ENCODE assay signal across 7 cellular contexts in genomic region chr19:42402376-42403116, GRCh38. TPM values are rescaled to one million over a fixed set of nuclear protein-coding genes. Genes with fewer than 3 reads are reported as not detected.
A peak's percentile ranks its signal among the peaks of the same experiment; 100 is the strongest.
DNase-seq lines count a peak whose midpoint lies in the region; ATAC-seq and TF ChIP-seq lines count a peak whose summit lies in the region.

No MANE protein-coding gene starts in this region.

- DNase-seq in H7 (peak; percentile 74), PC-3 (no peak), esophagus muscularis mucosa (ENCODE audit: extremely low spot score) (no peak), retinal pigment epithelial cell (ENCODE audit: low read depth) (no peak), retina (no peak), Ammon's horn (ENCODE audit: low spot score) (no peak)

- no TSS peak for BruUV-seq in PC-3 (replicated peaks; lab: Mats Ljungman, UMichigan)

- H3K4me1 ChIP-seq in PC-3 (ENCODE audit: insufficient read depth, low read length) (peaks cover 4% of the 10 kb centered on the region), esophagus muscularis mucosa (peaks cover 18 to 31% (median 26%) of the 10 kb centered on the region in 4 donors)

- H3K9ac ChIP-seq in PC-3 (ENCODE audit: low read length), result peak overlapping the region; percentile 59

- POLR2A ChIA-PET in PC-3 (lab: Charles Lee; ENCODE audit: unreplicated experiment), result interaction anchor here (0.7 kb wide), 1 partner anchor 532 kb away, joined by 4 read pairs; no protein-coding TSS in a partner anchor

- no peaks in the 10 kb centered on the region for H3F3A ChIP-seq in PC-3 (ENCODE audit: low read length, unreplicated experiment)

- no peak for ATAC-seq in PC-3
- ATAC-seq in HG03342 (IDR thresholded peaks at IDR 0.05; ENCODE audit: unreplicated experiment), result no peak

- H4K20me1 ChIP-seq in PC-3 (ENCODE audit: low read length), result no peaks in the 10 kb centered on the region

- H3K4me3 ChIP-seq in H7 (ENCODE audit: insufficient read depth, low read depth, low read length) (peak overlapping the region; percentile 64), PC-3 (ENCODE audit: low read length) (peak overlapping the region; percentile 80), esophagus muscularis mucosa (peak overlapping the region; percentile 69 to 73 (median 70)), retinal pigment epithelial cell (ENCODE audit: low read length) (peak overlapping the region; percentile 48)

- no peak overlapping the region for H3K27ac ChIP-seq in PC-3 (ENCODE audit: low read length)
- H3K27ac ChIP-seq in esophagus muscularis mucosa (replicated peaks in 1 of 4), result peak overlapping the region in 3 of 4 donors; percentile 59 to 75 (median 72)

- H2AFZ ChIP-seq in PC-3 (ENCODE audit: low read length), result peak overlapping the region; percentile 81; the same call in 1 of the 2 replicates

- H3K9me3 ChIP-seq in PC-3 (ENCODE audit: low read length), result no peaks in the 10 kb centered on the region
- H3K9me3 ChIP-seq in esophagus muscularis mucosa, result no peaks in the 10 kb centered on the region

- WGBS in esophagus muscularis mucosa, result 57% methylated on average over 23 of the region's 34 CpGs

- intact Hi-C loops in PC-3 (cut with micrococcal nuclease), result no loop called here
- intact Hi-C loops in esophagus muscularis mucosa (cut with DNase I), result no loop called here

- no peak for TF ChIP-seq POLR2A in esophagus muscularis mucosa (IDR thresholded peaks at IDR 0.05; ENCODE audit: low read depth)

- no peaks in the 10 kb centered on the region for H3K9me2 ChIP-seq in PC-3 (replicated peaks; ENCODE audit: low read length)

- H3K79me2 ChIP-seq in PC-3 (ENCODE audit: low read length), result peaks cover 5% of the 10 kb centered on the region

- H3K27me3 ChIP-seq in H7 (ENCODE audit: control insufficient read depth, insufficient read depth, low read length) (peaks cover 10% of the 10 kb centered on the region), PC-3 (ENCODE audit: low read length) (no peaks in the 10 kb centered on the region), esophagus muscularis mucosa (no peaks in the 10 kb centered on the region)

- CTCF ChIA-PET in PC-3 (lab: Charles Lee), result no interaction called here

- H3K4me2 ChIP-seq in PC-3 (ENCODE audit: low read length), result peak overlapping the region; percentile 92

- TF ChIP-seq EP300 in esophagus muscularis mucosa (IDR thresholded peaks at IDR 0.05), result no peak

- peaks cover 1% of the 10 kb centered on the region for H3K36me3 ChIP-seq in H7 (replicated peaks; ENCODE audit: control insufficient read depth, insufficient read depth, low read length)
- H3K36me3 ChIP-seq in PC-3 (ENCODE audit: low read depth, low read length), result no peaks in the 10 kb centered on the region
- peaks cover 0 to 40% (median 9%) of the 10 kb centered on the region in 4 donors for H3K36me3 ChIP-seq in esophagus muscularis mucosa

- TF ChIP-seq CTCF in PC-3 (conservative IDR thresholded peaks at IDR 0.05; ENCODE audit: low read depth, low read length) (no peak), esophagus muscularis mucosa (IDR thresholded peaks at IDR 0.05) (no peak), retinal pigment epithelial cell (conservative IDR thresholded peaks at IDR 0.05; ENCODE audit: low read depth, low read length) (no peak)

RNA-seq across cellular contexts. Expression of gene CNFN, which starts 12.4 kb away (rescaled TPM):
- total RNA-seq in H7 (2014; rRNA removed; shearing (Covaris generic)), result 7.8 and 11.5 TPM in 2 replicates
- total RNA-seq in PC-3 (2014; rRNA removed) (4.1 and 4.5 TPM in 2 replicates), esophagus muscularis mucosa (1 to 10 TPM in 1 of 4 donors, under 1 TPM in 1, not detected in 2; 0.92 to 2.5 TPM)

RNA-seq across cellular contexts. Expression of gene LIPE, which starts 24.6 kb away (rescaled TPM):
- total RNA-seq in H7 (2014; rRNA removed; shearing (Covaris generic)), result 7.5 and 8.2 TPM in 2 replicates
- total RNA-seq in PC-3 (2014; rRNA removed), result 2.1 and 3.7 TPM in 2 replicates
- 10 to 100 TPM in 1 of 4 donors, 1 to 10 TPM in 3; 3.6 to 10.6 (median 5.9) TPM for total RNA-seq in esophagus muscularis mucosa

RNA-seq across cellular contexts. Expression of gene CXCL17, which starts 40.2 kb away (rescaled TPM):
- not detected in 2 replicates for total RNA-seq in H7 (2014; rRNA removed; shearing (Covaris generic))
- total RNA-seq in PC-3 (2014; rRNA removed), result 0.98 TPM in 1 of 2 replicates, not detected in the other
- 1 to 10 TPM in 1 of 4 donors, not detected in 3; 1.2 TPM for total RNA-seq in esophagus muscularis mucosa
